Comparison of ENCODE assay signal across 16 cellular contexts in the genomic region with DNA sequence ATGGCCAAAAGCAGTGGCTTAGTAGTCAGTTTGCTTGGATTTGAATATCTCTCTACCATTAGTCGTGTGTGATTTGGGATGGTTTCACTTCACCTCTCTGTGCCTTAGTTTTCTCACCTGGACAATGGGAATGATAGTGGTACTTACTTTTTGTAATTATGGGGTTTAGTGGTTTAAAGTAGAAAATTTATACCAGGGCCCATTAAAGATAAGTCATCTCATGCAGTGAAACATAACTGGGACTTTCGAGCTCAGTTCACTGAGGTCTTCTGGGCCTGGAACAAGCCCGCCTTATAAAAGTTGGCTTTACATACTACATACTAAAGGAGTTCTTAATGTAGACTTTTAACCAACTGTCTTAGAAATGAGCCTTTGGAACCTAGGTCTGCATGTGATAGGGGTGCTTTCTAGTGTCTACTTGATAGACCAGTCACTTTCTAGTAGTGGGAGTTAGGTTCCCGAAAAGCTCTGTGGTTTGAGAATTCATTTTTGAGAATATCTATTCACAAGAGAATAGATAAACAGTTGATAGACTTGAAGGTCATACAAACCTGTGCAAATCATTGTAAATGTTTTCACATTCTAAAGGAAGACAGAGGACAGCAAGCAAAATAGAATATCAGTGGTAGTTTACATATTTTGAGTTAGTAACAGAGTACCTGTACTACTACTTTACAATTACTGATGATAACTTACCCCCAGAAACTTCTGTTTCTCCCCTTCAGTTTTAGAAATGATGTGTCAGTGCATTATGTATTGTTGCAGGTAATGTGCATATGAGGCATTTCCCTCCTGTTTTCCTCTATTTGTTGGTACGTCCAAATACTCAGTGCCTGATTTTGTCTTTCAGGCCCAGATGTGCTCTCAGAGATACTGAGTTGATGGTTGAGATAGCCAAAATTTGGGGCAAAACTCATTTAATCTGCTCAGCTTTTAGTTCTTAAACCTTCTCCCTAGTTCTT. TPM values are rescaled to one million over a fixed set of nuclear protein-coding genes. Genes with fewer than 3 reads are reported as not detected.
DNase-seq lines count a peak whose midpoint lies in the region; ATAC-seq, FAIRE-seq and TF ChIP-seq lines count a peak whose summit lies in the region.
"Had no signal": no experiment of that assay in that cellular context is flagged by ENCODE, and none has a peak within 500 bp of the region (broad histone marks: within the 10 kb centered on the region; RNA-seq: fewer than 3 reads in every experiment).

No MANE protein-coding gene starts in this region.

- H3K4me3 ChIP-seq in Karpas-422 (ENCODE audit: low read length) (no peak overlapping the region), GM12878 (peak overlapping the region; percentile 10; the same call in 1 of the 2 replicates), spleen (no peak overlapping the region), breast epithelium (no peak overlapping the region)
- H3K4me3 ChIP-seq: heart left ventricle, transverse colon had no signal

- RAD21 ChIA-PET in GM12878 (lab: Charles Lee; ENCODE audit: unreplicated experiment) = interaction anchor here (1.3 kb wide), 1 partner anchor 41 kb away, joined by 4 read pairs; no protein-coding TSS in a partner anchor

- H3K4me1 ChIP-seq in Karpas-422 (ENCODE audit: low read length) = peaks cover 65% of the 10 kb centered on the region
- peaks cover 42% of the 10 kb centered on the region for H3K4me1 ChIP-seq in GM12878 (ENCODE audit: control insufficient read depth, insufficient read depth, low read length)
- H3K4me1 ChIP-seq in spleen = peaks cover 77 to 100% (median 96%) of the 10 kb centered on the region in 6 donors
- peaks cover 0 to 9% of the 10 kb centered on the region in 2 donors for H3K4me1 ChIP-seq in breast epithelium

- POLR2A ChIA-PET in GM12878 (lab: Charles Lee) = interaction anchor here (1.0 kb wide), 1 partner anchor 46 kb away, joined by 3 read pairs; no protein-coding TSS in a partner anchor

- CTCF ChIA-PET in GM12878 (lab: Yijun Ruan, JAX) = interaction anchor here (1.4 kb wide), 1 partner anchor 46 kb away, joined by 3 read pairs; no protein-coding TSS in a partner anchor

- H3K4me2 ChIP-seq in Karpas-422 (ENCODE audit: low read depth, low read length, poor library complexity, severe bottlenecking) (peak overlapping the region; percentile 52), GM12878 (ENCODE audit: control insufficient read depth, insufficient read depth) (peak overlapping the region; percentile 0)

- no peak overlapping the region for H3K9ac ChIP-seq in Karpas-422 (ENCODE audit: low read length)
- H3K9ac ChIP-seq in GM12878 (ENCODE audit: control insufficient read depth, insufficient read depth, low read length) = no peak overlapping the region

- H3K36me3 Mint-ChIP-seq in activated naive CD4-positive, alpha-beta T cell treated with anti-CD3 and anti-CD28 coated beads, Interleukin-2, amount 50 U/mL, for 72 hours = peaks cover 0 to 3% of the 10 kb centered on the region in 2 donors

- no peak for TF ChIP-seq CTCF in GM12878 (IDR thresholded peaks at IDR 0.05 in 2 of 3, conservative IDR thresholded peaks at IDR 0.05 in 1 of 3; ENCODE audit: control insufficient read depth in 2 of 3, extremely low read depth in 1 of 3, insufficient read depth in 1 of 3, low read depth in 3 of 3, low read length in 3 of 3)
- no peak for TF ChIP-seq CTCF in spleen (IDR thresholded peaks at IDR 0.05 in 8 of 11, conservative IDR thresholded peaks at IDR 0.05 in 3 of 11)
- no peak for TF ChIP-seq CTCF in breast epithelium (IDR thresholded peaks at IDR 0.05)

- H4K20me1 ChIP-seq in Karpas-422 (ENCODE audit: insufficient read depth, low read depth, low read length) (peaks cover 35% of the 10 kb centered on the region), GM12878 (ENCODE audit: control insufficient read depth, insufficient read depth) (peaks cover 3% of the 10 kb centered on the region; the same call in 1 of the 2 replicates)

- no peak overlapping the region for H3K27ac Mint-ChIP-seq in activated naive CD4-positive, alpha-beta T cell treated with anti-CD3 and anti-CD28 coated beads, Interleukin-2, amount 50 U/mL, for 72 hours

- H3K27ac ChIP-seq in Karpas-422 (ENCODE audit: low read length) (peak overlapping the region; percentile 62), GM12878 (ENCODE audit: control insufficient read depth, insufficient read depth) (peak overlapping the region; percentile 63), spleen (peak overlapping the region in 7 of 8 donors; percentile 5 to 68 (median 41)), breast epithelium (no peak overlapping the region)

- peaks cover 98% of the 10 kb centered on the region for H3K79me2 ChIP-seq in Karpas-422 (ENCODE audit: low read length)
- peaks cover 98% of the 10 kb centered on the region for H3K79me2 ChIP-seq in GM12878 (ENCODE audit: control insufficient read depth, insufficient read depth, low read length)

- H3K9me3 Mint-ChIP-seq in activated naive CD4-positive, alpha-beta T cell treated with anti-CD3 and anti-CD28 coated beads, Interleukin-2, amount 50 U/mL, for 72 hours = no peaks in the 10 kb centered on the region

- WGBS in GM12878 (ENCODE audit: insufficient coverage, insufficient replicate concordance, low lambda C conversion rate, missing lambda C conversion rate) = 38% methylated on average over 5 of the region's 5 CpGs
- WGBS in spleen, 5 donors = 77 to 82% (median 80%) methylated on average over 5 of the region's 5 CpGs

- TF ChIP-seq POLR2A in GM12878 (IDR thresholded peaks at IDR 0.05; ENCODE audit: low read depth, low read length) (no peak), spleen (IDR thresholded peaks at IDR 0.05) (no peak), breast epithelium (IDR thresholded peaks at IDR 0.05) (no peak)

- SMC1A ChIA-PET in GM12878 (lab: Charles Lee; ENCODE audit: uncharacterized antibody, unreplicated experiment) = interaction anchor here (1.0 to 1.5 kb wide), 3 partner anchors 9 to 48 kb away, joined by 3 to 5 read pairs (median 5); no protein-coding TSS in a partner anchor

- FAIRE-seq in GM12878 (lab: Jason Lieb, UNC) = no peak

- in situ Hi-C loops in GM12878 (cut with MboI) = no loop called here

- DNase-seq in activated naive CD4-positive, alpha-beta T cell treated with anti-CD3 and anti-CD28 coated beads, Interleukin-2, amount 50 U/mL, for 72 hours (ENCODE audit: low spot score in 2 of 2) = no peak
- no peak for DNase-seq in activated naive CD4-positive, alpha-beta T cell treated with anti-CD3 and anti-CD28 coated beads, Interleukin-2, amount 50 U/mL, for 16 hours
- no peak for DNase-seq in Karpas-422
- no peak for DNase-seq in GM12878 (ENCODE audit: low read depth, low spot score)
- no peak for DNase-seq in spleen
- DNase-seq in breast epithelium (ENCODE audit: low spot score in 2 of 2) = no peak
- DNase-seq in NCI-H1417 (lab: John Stamatoyannopoulos, UW) = no peak
- DNase-seq: activated naive CD4-positive, alpha-beta T cell treated with Interleukin-2 at 50 U/mL for 16 hours; cerebellar nuclear complex; heart left ventricle; NCI-H2171 treated with DMSO at 0.1 percent for 48 hours; retina; stimulated activated CD4-positive, alpha-beta T cell treated with anti-CD3 and anti-CD28 coated beads, Interleukin-1b, Interleukin-23, amount 100 ng/mL, for 48 hours; stimulated activated CD8-positive, alpha-beta memory T cell treated with anti-CD3 and anti-CD28 coated beads, Interleukin-4, amount 100 ng/mL, for 48 hours; transverse colon had no signal

- H3K36me3 ChIP-seq in Karpas-422 (ENCODE audit: insufficient read depth, low read length) (peaks cover 4% of the 10 kb centered on the region; the same call in 1 of the 2 replicates), GM12878 (ENCODE audit: control insufficient read depth in 2 of 2, insufficient read depth in 2 of 2, low read length in 1 of 2) (no peaks in the 10 kb centered on the region; a peak in 2 of 4 replicates), spleen (peaks cover 0 to 9% (median 0%) of the 10 kb centered on the region in 6 donors), breast epithelium (no peaks in the 10 kb centered on the region)
- H3K36me3 ChIP-seq: heart left ventricle, transverse colon had no signal

- no peaks in the 10 kb centered on the region for H3K27me3 ChIP-seq in Karpas-422 (ENCODE audit: low read length)
- no peaks in the 10 kb centered on the region for H3K27me3 ChIP-seq in GM12878 (replicated peaks in 1 of 2; ENCODE audit: control insufficient read depth in 2 of 2, insufficient read depth in 2 of 2, low read length in 1 of 2)
- H3K27me3 ChIP-seq in spleen (replicated peaks in 1 of 7) = no peaks in the 10 kb centered on the region
- H3K27me3 ChIP-seq in breast epithelium = no peaks in the 10 kb centered on the region
- H3K27me3 ChIP-seq: heart left ventricle, transverse colon had no signal

- peak; percentile 13 to 59 for ATAC-seq in activated naive CD4-positive, alpha-beta T cell treated with anti-CD3 and anti-CD28 coated beads, Interleukin-2, amount 50 U/mL, for 72 hours
- ATAC-seq in GM12878 (peak; percentile 60), HG02763 (IDR thresholded peaks at IDR 0.05; ENCODE audit: unreplicated experiment) (no peak)

- no peak for TF ChIP-seq RAD21 in GM12878 (IDR thresholded peaks at IDR 0.05; ENCODE audit: insufficient read depth, low read depth, low read length)

- BruUV-seq in GM12878 (replicated peaks; lab: Mats Ljungman, UMichigan) = no TSS peak

- H2AFZ ChIP-seq in Karpas-422 (ENCODE audit: low read length) (no peak overlapping the region), GM12878 (ENCODE audit: control insufficient read depth, low read depth, low read length) (no peak overlapping the region)

- intact Hi-C loops in GM12878 (cut with micrococcal nuclease; ENCODE audit: unreplicated experiment) (no loop called here), spleen (cut with DNase I; ENCODE audit: low total_unique reads) (no loop called here), breast epithelium (cut with DNase I; ENCODE audit: low total_unique reads) (no loop called here)

- no peak for TF ChIP-seq EP300 in GM12878 (IDR thresholded peaks at IDR 0.05; ENCODE audit: borderline replicate concordance in 1 of 2, control insufficient read depth in 1 of 2, low read depth in 2 of 2, low read length in 2 of 2)

- H3K9me3 ChIP-seq in Karpas-422 (ENCODE audit: low read length) = no peaks in the 10 kb centered on the region
- H3K9me3 ChIP-seq in GM12878 (replicated peaks; ENCODE audit: control insufficient read depth, insufficient read depth, low read length) = no peaks in the 10 kb centered on the region
- no peaks in the 10 kb centered on the region for H3K9me3 ChIP-seq in spleen
- no peaks in the 10 kb centered on the region for H3K9me3 ChIP-seq in breast epithelium
- H3K9me3 ChIP-seq: heart left ventricle, transverse colon had no signal

- H3K9me2 ChIP-seq in Karpas-422 (replicated peaks; ENCODE audit: insufficient read depth, low read length) = no peaks in the 10 kb centered on the region

RNA-seq across cellular contexts. Expression of a gene that starts 48.0 kb away (rescaled TPM):
- total RNA-seq in activated naive CD4-positive, alpha-beta T cell treated with anti-CD3 and anti-CD28 coated beads, Interleukin-2, amount 50 U/mL, for 72 hours = 10 to 100 TPM; 65.5 to 87.9 TPM
- total RNA-seq in Karpas-422 (2014; rRNA removed; shearing (Covaris generic); ENCODE audit: low replicate concordance) = 65.3 and 98.2 TPM in 2 replicates
- total RNA-seq in GM12878 (2013; cell fraction: nucleolus; rRNA removed) = 248 and 256 TPM in 2 replicates
- 43.0 and 46.4 TPM in 2 replicates for total RNA-seq in GM12878 (2014; rRNA removed)
- 45.1 and 47.3 TPM in 2 replicates for total RNA-seq in GM12878 (2014; rRNA removed; fragmentation: Illumina TruSeq; extraction: Trizol)
- 53.4 TPM in 2 replicates for total RNA-seq in GM12878 (2021)
- 23.1 TPM for polyA plus RNA-seq in GM12878 (2011; ENCODE audit: low read depth)
- 49.9 and 68.6 TPM in 2 replicates for polyA plus RNA-seq in GM12878 (2011; rRNA removed)
- polyA plus RNA-seq in GM12878 (2011; cell fraction: cytosol; rRNA removed) = 49.4 and 59.7 TPM in 2 replicates
- 105 and 126 TPM in 2 replicates for polyA plus RNA-seq in GM12878 (2011; cell fraction: nucleus; rRNA removed)
- polyA plus RNA-seq in GM12878 (2012) = 23.5 and 24.4 TPM in 2 replicates
- 30.5 and 31.9 TPM in 2 replicates for polyA plus RNA-seq in GM12878 (2014; fragmentation: Illumina TruSeq; extraction: Trizol)
- 1 to 10 TPM; 4.8 to 9.1 TPM for polyA plus RNA-seq in GM12878 (2014; fragmentation: Nextera tagmentation; extraction: Ambion mirVana)
- 27.1 and 29.4 TPM in 2 replicates for polyA plus RNA-seq in GM12878 (2014; rRNA removed)
- 1 to 10 TPM; 2.4 to 3.0 TPM for polyA plus RNA-seq in GM12878 (2016; fragmentation: Nextera tagmentation; extraction: Ambion mirVana)
- 188 and 274 TPM in 2 replicates for polyA minus RNA-seq in GM12878 (2011; rRNA and poly(A)+ RNA removed)
- polyA minus RNA-seq in GM12878 (2011; cell fraction: cytosol; rRNA and poly(A)+ RNA removed) = 49.1 and 50.9 TPM in 2 replicates
- polyA minus RNA-seq in GM12878 (2011; cell fraction: nucleus; rRNA and poly(A)+ RNA removed) = 120 and 170 TPM in 2 replicates
- total RNA-seq in spleen = 100 to 1,000 TPM in 4 of 7 donors, 10 to 100 TPM in 3; 86.9 to 115 (median 101) TPM
- 10 to 100 TPM; 21.9 to 24.4 (median 22.7) TPM for polyA plus RNA-seq in spleen
- total RNA-seq in breast epithelium = 100 to 1,000 TPM in 1 of 3 donors, 10 to 100 TPM in 2; 71.7 to 138 (median 93.1) TPM

Comparison
In these comparisons a context has a peak if more than half of its experiments do, and no peak if none do; other contexts are left out.
1. H3K27ac ChIP-seq: peak in Karpas-422 (single experiment), GM12878 (single experiment) and spleen (7 of 8); none in breast epithelium (0 of 2).